In genomic region chr19:6672693-6673290, GRCh38 we compare ENCODE assay signal across 23 cellular contexts. TPM values are rescaled to one million over a fixed set of nuclear protein-coding genes. Genes with fewer than 3 reads are reported as not detected.
A peak's percentile ranks its signal among the peaks of the same experiment; 100 is the strongest.
DNase-seq lines count a peak whose midpoint lies in the region; ATAC-seq lines count a peak whose summit lies in the region.
"Had no signal": no experiment of that assay in that cellular context is flagged by ENCODE, and none has a peak within 500 bp of the region (broad histone marks: within the 10 kb centered on the region; RNA-seq: fewer than 3 reads in every experiment).

No MANE protein-coding gene starts in this region.

- no peak for ATAC-seq in stimulated activated naive CD8-positive, alpha-beta T cell treated with anti-CD3 and anti-CD28 coated beads, Interleukin-15, Interleukin-2, amounts not matched to agents 100 U/mL and 50 U/mL, for 24 hours
- peak; percentile 61 for ATAC-seq in left colon
- ATAC-seq: Panc1 had no signal

- H3K27me3 Mint-ChIP-seq in stimulated activated naive CD8-positive, alpha-beta T cell treated with anti-CD3 and anti-CD28 coated beads, Interleukin-15, Interleukin-2, amounts not matched to agents 100 ng/mL and 50 ng/mL, for 24 hours: no peaks in the 10 kb centered on the region
- no peaks in the 10 kb centered on the region for H3K27me3 Mint-ChIP-seq in activated T-helper 2 cell treated with anti-CD3 and anti-CD28 coated beads, Interferon-gamma antibody, Interleukin-2, Interleukin-4, amounts not matched to agents 10 μg/mL and 5 μg/mL and 100 μg/mL, durations not matched to agents 14 hours and 24 hours and 36 hours (ENCODE audit: low read depth)

- peak overlapping the region; percentile 8 for H3K27ac Mint-ChIP-seq in stimulated activated naive CD8-positive, alpha-beta T cell treated with anti-CD3 and anti-CD28 coated beads, Interleukin-15, Interleukin-2, amounts not matched to agents 100 ng/mL and 50 ng/mL, for 24 hours
- peak overlapping the region; percentile 6 for H3K27ac Mint-ChIP-seq in activated T-helper 2 cell treated with anti-CD3 and anti-CD28 coated beads, Interferon-gamma antibody, Interleukin-2, Interleukin-4, amounts not matched to agents 10 μg/mL and 5 μg/mL and 100 μg/mL, durations not matched to agents 14 hours and 24 hours and 36 hours
- H3K27ac Mint-ChIP-seq: H9 had no signal

- intact Hi-C loops in activated T-helper 2 cell treated with anti-CD3 and anti-CD28 coated beads, Interferon-gamma antibody, Interleukin-2, Interleukin-4, amounts not matched to agents 10 μg/mL and 5 μg/mL and 100 μg/mL, durations not matched to agents 14 hours and 24 hours and 36 hours (cut with micrococcal nuclease): no loop called here
- intact Hi-C loops in left colon (cut with DNase I, micrococcal nuclease): no loop called here

- DNase-seq in stimulated activated naive CD8-positive, alpha-beta T cell treated with anti-CD3 and anti-CD28 coated beads, Interleukin-15, Interleukin-2, amounts not matched to agents 100 U/mL and 50 U/mL, for 24 hours: no peak
- no peak for DNase-seq in activated T-helper 2 cell treated with anti-CD3 and anti-CD28 coated beads, Interferon-gamma antibody, Interleukin-2, Interleukin-4, amounts not matched to agents 10 μg/mL and 5 μg/mL and 100 μg/mL, durations not matched to agents 14 hours and 24 hours and 36 hours (ENCODE audit: low spot score)
- DNase-seq in left colon (no peak), NCI-H2171 (lab: John Stamatoyannopoulos, UW) (no peak), SIG-M5 (lab: John Stamatoyannopoulos, UW) (no peak), cerebellum (ENCODE audit: low spot score) (no peak)
- DNase-seq: ACHN, C1 segment of cervical spinal cord, DMS 273 treated with DMSO at 0.1 percent for 48 hours, DND-41, H9, IMR-90, Karpas-422, NCI-H1436 treated with DMSO at 0.1 percent for 48 hours, NCI-H2029, NCI-H2171 treated with DMSO at 0.1 percent for 48 hours, NCI-H446, NCI-H526 treated with DMSO at 0.1 percent for 48 hours had no signal

- peaks cover 4% of the 10 kb centered on the region for H3K9me3 Mint-ChIP-seq in stimulated activated naive CD8-positive, alpha-beta T cell treated with anti-CD3 and anti-CD28 coated beads, Interleukin-15, Interleukin-2, amounts not matched to agents 100 ng/mL and 50 ng/mL, for 24 hours
- H3K9me3 Mint-ChIP-seq in activated T-helper 2 cell treated with anti-CD3 and anti-CD28 coated beads, Interferon-gamma antibody, Interleukin-2, Interleukin-4, amounts not matched to agents 10 μg/mL and 5 μg/mL and 100 μg/mL, durations not matched to agents 14 hours and 24 hours and 36 hours: peaks cover 3% of the 10 kb centered on the region

- no peak overlapping the region for H3K4me3 Mint-ChIP-seq in stimulated activated naive CD8-positive, alpha-beta T cell treated with anti-CD3 and anti-CD28 coated beads, Interleukin-15, Interleukin-2, amounts not matched to agents 100 ng/mL and 50 ng/mL, for 24 hours
- H3K4me3 Mint-ChIP-seq in activated T-helper 2 cell treated with anti-CD3 and anti-CD28 coated beads, Interferon-gamma antibody, Interleukin-2, Interleukin-4, amounts not matched to agents 10 μg/mL and 5 μg/mL and 100 μg/mL, durations not matched to agents 14 hours and 24 hours and 36 hours (ENCODE audit: low read depth): no peak overlapping the region
- H3K4me3 Mint-ChIP-seq: H9 had no signal

- H3K4me1 Mint-ChIP-seq in stimulated activated naive CD8-positive, alpha-beta T cell treated with anti-CD3 and anti-CD28 coated beads, Interleukin-15, Interleukin-2, amounts not matched to agents 100 ng/mL and 50 ng/mL, for 24 hours (ENCODE audit: low read depth): peaks cover 67% of the 10 kb centered on the region
- H3K4me1 Mint-ChIP-seq in activated T-helper 2 cell treated with anti-CD3 and anti-CD28 coated beads, Interferon-gamma antibody, Interleukin-2, Interleukin-4, amounts not matched to agents 10 μg/mL and 5 μg/mL and 100 μg/mL, durations not matched to agents 14 hours and 24 hours and 36 hours (ENCODE audit: low read depth): peaks cover 48% of the 10 kb centered on the region

- H3K36me3 Mint-ChIP-seq in stimulated activated naive CD8-positive, alpha-beta T cell treated with anti-CD3 and anti-CD28 coated beads, Interleukin-15, Interleukin-2, amounts not matched to agents 100 ng/mL and 50 ng/mL, for 24 hours (ENCODE audit: low read depth): peaks cover 22% of the 10 kb centered on the region
- H3K36me3 Mint-ChIP-seq in activated T-helper 2 cell treated with anti-CD3 and anti-CD28 coated beads, Interferon-gamma antibody, Interleukin-2, Interleukin-4, amounts not matched to agents 10 μg/mL and 5 μg/mL and 100 μg/mL, durations not matched to agents 14 hours and 24 hours and 36 hours (ENCODE audit: low read depth): peaks cover 27% of the 10 kb centered on the region

RNA-seq across cellular contexts. Expression of gene TNFSF14, which starts 2.8 kb away (rescaled TPM):
- 99.5 and 102 TPM in 2 replicates for total RNA-seq in activated T-helper 2 cell treated with anti-CD3 and anti-CD28 coated beads, Interferon-gamma antibody, Interleukin-2, Interleukin-4, amounts not matched to agents 10 μg/mL and 5 μg/mL and 100 μg/mL, durations not matched to agents 14 hours and 24 hours and 36 hours
- total RNA-seq in left colon (under 1 TPM; 0.34 to 0.73 TPM), cerebellum (not detected)
- total RNA-seq: G401, H9, HT-29, IMR-90, SK-MEL-5 had no signal

RNA-seq across cellular contexts. Expression of gene C3, which starts 47.7 kb away (rescaled TPM):
- 4.4 and 6.3 TPM in 2 replicates for total RNA-seq in activated T-helper 2 cell treated with anti-CD3 and anti-CD28 coated beads, Interferon-gamma antibody, Interleukin-2, Interleukin-4, amounts not matched to agents 10 μg/mL and 5 μg/mL and 100 μg/mL, durations not matched to agents 14 hours and 24 hours and 36 hours
- 100 to 1,000 TPM in 1 of 2 donors, 10 to 100 TPM in 1; 49.0 to 162 TPM for total RNA-seq in left colon
- 20.8 TPM for total RNA-seq in cerebellum
- total RNA-seq: IMR-90, SK-MEL-5 had no signal

Comparison
In these comparisons a context has a peak if more than half of its experiments do, and no peak if none do; other contexts are left out.
1. RNA of gene TNFSF14, which starts 2.8 kb away (total RNA-seq): 99.5 to 102 TPM in activated T-helper 2 cell treated with anti-CD3 and anti-CD28 coated beads, Interferon-gamma antibody, Interleukin-2, Interleukin-4, amounts not matched to agents 10 μg/mL and 5 μg/mL and 100 μg/mL, durations not matched to agents 14 hours and 24 hours and 36 hours; 0.34 to 0.73 TPM in left colon and not detected in cerebellum (single experiment); every median in the first group is over 10 times any median in the second.